28 cellular contexts compared by ENCODE assay signal in genomic region chr20:62246431-62246830, GRCh38. TPM values are rescaled to one million over a fixed set of nuclear protein-coding genes. Genes with fewer than 3 reads are reported as not detected.
DNase-seq lines count a peak whose midpoint lies in the region; ATAC-seq and TF ChIP-seq lines count a peak whose summit lies in the region.
"Had no signal": no experiment of that assay in that cellular context is flagged by ENCODE, and none has a peak within 500 bp of the region (broad histone marks: within the 10 kb centered on the region; RNA-seq: fewer than 3 reads in every experiment).

No MANE protein-coding gene starts in this region.

- H3K9me3 ChIP-seq in heart right ventricle (no peaks in the 10 kb centered on the region), neural progenitor cell (ENCODE audit: low read depth) (no peaks in the 10 kb centered on the region), aorta (ENCODE audit: control insufficient read depth, low read length) (no peaks in the 10 kb centered on the region), suprapubic skin (no peaks in the 10 kb centered on the region)
- H3K9me3 ChIP-seq: sigmoid colon, SK-N-SH, transverse colon had no signal

- TF ChIP-seq CTCF in heart right ventricle (IDR thresholded peaks at IDR 0.05) (no peak), neural progenitor cell (IDR thresholded peaks at IDR 0.05) (no peak), suprapubic skin (IDR thresholded peaks at IDR 0.05) (no peak)

- H3K4me3 Mint-ChIP-seq in activated naive CD8-positive, alpha-beta T cell: no peak overlapping the region
- no peak overlapping the region for H3K4me3 Mint-ChIP-seq in activated naive CD8-positive, alpha-beta T cell treated with anti-CD3 and anti-CD28 coated beads, Interleukin-2, amount 50 U/mL, for 24 hours
- no peak overlapping the region for H3K4me3 Mint-ChIP-seq in neural progenitor cell
- H3K4me3 Mint-ChIP-seq: activated CD4-positive, alpha-beta memory T cell treated with anti-CD3 and anti-CD28 coated beads for 36 hours; CD4-positive, CD25-positive, alpha-beta regulatory T cell; T-helper 1 cell treated with Interleukin-12 subunit alpha and Interleukin-12 subunit beta and Interleukin-4 antibody, amounts not matched to agents 30 μg/mL and 1 μg/mL, for 36 hours had no signal

- no peaks in the 10 kb centered on the region for H3F3A ChIP-seq in neural progenitor cell (ENCODE audit: low read depth)

- DNase-seq in activated naive CD8-positive, alpha-beta T cell treated with anti-CD3 and anti-CD28 coated beads, Interleukin-2, amount 50 U/mL, for 24 hours: no peak
- DNase-seq in heart right ventricle (no peak), neural progenitor cell (ENCODE audit: low spot score) (no peak), aorta (no peak), H4 (ENCODE audit: low spot score) (no peak), suprapubic skin (ENCODE audit: low spot score in 2 of 2) (no peak)
- DNase-seq: activated CD4-positive, alpha-beta memory T cell treated with anti-CD3 and anti-CD28 coated beads for 36 hours; activated CD4-positive, CD25-positive, alpha-beta regulatory T cell treated with anti-CD3 and anti-CD28 coated beads, Interleukin-2, amount 50 U/mL, for 72 hours; activated naive CD4-positive, alpha-beta T cell; Calu3; CD4-positive, CD25-positive, alpha-beta regulatory T cell; DMS79; NCI-H1092 treated with DMSO at 0.1 percent for 48 hours; NCI-H1930; NCI-H526; OCI-M1; sigmoid colon; SK-N-SH; stimulated activated CD4-positive, alpha-beta T cell treated with anti-CD3 and anti-CD28 coated beads, Interleukin-4, amount 100 ng/mL, for 1 hour; transverse colon had no signal

- 75 to 77% methylated on average over 8 of the region's 8 CpGs for WGBS in heart right ventricle, 2 donors
- WGBS in aorta, 2 donors: 50 to 60% methylated on average over 8 of the region's 8 CpGs
- 70% methylated on average over 7 of the region's 8 CpGs for WGBS in suprapubic skin

- H3K79me2 ChIP-seq in neural progenitor cell (ENCODE audit: low read depth): peaks cover 93% of the 10 kb centered on the region

- H3K27me3 ChIP-seq in heart right ventricle: no peaks in the 10 kb centered on the region
- H3K27me3 ChIP-seq in neural progenitor cell: no peaks in the 10 kb centered on the region
- H3K27me3 ChIP-seq in aorta (ENCODE audit: control insufficient read depth in 1 of 2, insufficient read depth in 2 of 2, low read length in 1 of 2): no peaks in the 10 kb centered on the region
- no peaks in the 10 kb centered on the region for H3K27me3 ChIP-seq in suprapubic skin
- H3K27me3 ChIP-seq: hepatocyte, sigmoid colon, transverse colon had no signal

- no peak overlapping the region for H3K4me2 ChIP-seq in neural progenitor cell
- H3K4me2 ChIP-seq: hepatocyte, SK-N-SH had no signal

- H4K20me1 ChIP-seq in neural progenitor cell (ENCODE audit: low read depth): peaks cover 97% of the 10 kb centered on the region

- TF ChIP-seq POLR2A in suprapubic skin (IDR thresholded peaks at IDR 0.05): no peak

- H3K27ac ChIP-seq in heart right ventricle: peak overlapping the region in 8 of 10 donors; percentile 58 to 94 (median 72)
- H3K27ac ChIP-seq in neural progenitor cell: no peak overlapping the region
- peak overlapping the region; percentile 11 to 71 for H3K27ac ChIP-seq in aorta (ENCODE audit: low read depth in 1 of 2, low read length in 2 of 2)
- H3K27ac ChIP-seq in suprapubic skin: no peak overlapping the region
- H3K27ac ChIP-seq: 22Rv1, hepatocyte, sigmoid colon, transverse colon had no signal

- H3K4me1 Mint-ChIP-seq in activated naive CD8-positive, alpha-beta T cell (ENCODE audit: low read depth): peaks cover 35% of the 10 kb centered on the region
- H3K4me1 Mint-ChIP-seq in activated naive CD8-positive, alpha-beta T cell treated with anti-CD3 and anti-CD28 coated beads, Interleukin-2, amount 50 U/mL, for 24 hours: peaks cover 21% of the 10 kb centered on the region
- peaks cover 19% of the 10 kb centered on the region for H3K4me1 Mint-ChIP-seq in neural progenitor cell

- H3K9ac ChIP-seq in neural progenitor cell: no peak overlapping the region
- H3K9ac ChIP-seq: SK-N-SH had no signal

- H3K27me3 Mint-ChIP-seq in activated naive CD8-positive, alpha-beta T cell: no peaks in the 10 kb centered on the region
- H3K27me3 Mint-ChIP-seq in activated naive CD8-positive, alpha-beta T cell treated with anti-CD3 and anti-CD28 coated beads, Interleukin-2, amount 50 U/mL, for 24 hours: no peaks in the 10 kb centered on the region
- peaks cover 4% of the 10 kb centered on the region for H3K27me3 Mint-ChIP-seq in neural progenitor cell (ENCODE audit: insufficient read depth, low read depth)
- H3K27me3 Mint-ChIP-seq: activated CD4-positive, alpha-beta memory T cell treated with anti-CD3 and anti-CD28 coated beads for 36 hours; CD4-positive, CD25-positive, alpha-beta regulatory T cell; progenitor cell of endocrine pancreas had no signal

- H3K4me3 ChIP-seq in heart right ventricle (no peak overlapping the region), neural progenitor cell (no peak overlapping the region), aorta (ENCODE audit: low read length in 2 of 2) (no peak overlapping the region), suprapubic skin (no peak overlapping the region)
- H3K4me3 ChIP-seq: hepatocyte, sigmoid colon, transverse colon had no signal

- peak overlapping the region; percentile 10 for H3K27ac Mint-ChIP-seq in activated naive CD8-positive, alpha-beta T cell
- H3K27ac Mint-ChIP-seq in activated naive CD8-positive, alpha-beta T cell treated with anti-CD3 and anti-CD28 coated beads, Interleukin-2, amount 50 U/mL, for 24 hours: no peak overlapping the region
- H3K27ac Mint-ChIP-seq in neural progenitor cell: peak overlapping the region; percentile 62
- H3K27ac Mint-ChIP-seq: activated CD4-positive, alpha-beta memory T cell treated with anti-CD3 and anti-CD28 coated beads for 36 hours; CD4-positive, CD25-positive, alpha-beta regulatory T cell; progenitor cell of endocrine pancreas; T-helper 1 cell treated with Interleukin-12 subunit alpha and Interleukin-12 subunit beta and Interleukin-4 antibody, amounts not matched to agents 30 μg/mL and 1 μg/mL, for 36 hours had no signal

- H3K4me1 ChIP-seq in heart right ventricle: peaks cover 16 to 85% (median 65%) of the 10 kb centered on the region in 9 donors
- H3K4me1 ChIP-seq in neural progenitor cell: no peaks in the 10 kb centered on the region
- H3K4me1 ChIP-seq in aorta (ENCODE audit: control insufficient read depth in 1 of 2, insufficient read depth in 2 of 2, low read length in 2 of 2): no peaks in the 10 kb centered on the region
- peaks cover 55% of the 10 kb centered on the region for H3K4me1 ChIP-seq in suprapubic skin

- no peak for TF ChIP-seq EP300 in suprapubic skin (IDR thresholded peaks at IDR 0.05)

- no peak for ATAC-seq in activated naive CD8-positive, alpha-beta T cell treated with anti-CD3 and anti-CD28 coated beads, Interleukin-2, amount 50 U/mL, for 24 hours
- peak in 3 of 8 donors; percentile 3 to 43 (median 28) for ATAC-seq in heart right ventricle
- ATAC-seq in aorta (ENCODE audit: low FRiP score): no peak
- ATAC-seq in HG03378 (IDR thresholded peaks at IDR 0.05; ENCODE audit: unreplicated experiment): no peak

- H2AFZ ChIP-seq in neural progenitor cell (replicated peaks): no peak overlapping the region
- H2AFZ ChIP-seq: hepatocyte had no signal

- H3K36me3 ChIP-seq in heart right ventricle (peaks cover 0 to 21% (median 0%) of the 10 kb centered on the region in 9 donors), neural progenitor cell (no peaks in the 10 kb centered on the region), aorta (ENCODE audit: control insufficient read depth in 1 of 2, insufficient read depth in 2 of 2, low read length in 1 of 2) (peaks cover 0 to 3% of the 10 kb centered on the region in 2 donors), suprapubic skin (peaks cover 2% of the 10 kb centered on the region)
- H3K36me3 ChIP-seq: transverse colon had no signal

- no peaks in the 10 kb centered on the region for H3K36me3 Mint-ChIP-seq in activated naive CD8-positive, alpha-beta T cell
- peaks cover 3% of the 10 kb centered on the region for H3K36me3 Mint-ChIP-seq in activated naive CD8-positive, alpha-beta T cell treated with anti-CD3 and anti-CD28 coated beads, Interleukin-2, amount 50 U/mL, for 24 hours (ENCODE audit: low read depth)
- H3K36me3 Mint-ChIP-seq in neural progenitor cell: peaks cover 7% of the 10 kb centered on the region
- H3K36me3 Mint-ChIP-seq: activated CD4-positive, alpha-beta memory T cell treated with anti-CD3 and anti-CD28 coated beads for 36 hours had no signal

- intact Hi-C loops in heart right ventricle (cut with DNase I) (no loop called here), aorta (cut with DNase I) (no loop called here)

- H3K9me3 Mint-ChIP-seq in activated naive CD8-positive, alpha-beta T cell (ENCODE audit: low read depth): no peaks in the 10 kb centered on the region
- H3K9me3 Mint-ChIP-seq in activated naive CD8-positive, alpha-beta T cell treated with anti-CD3 and anti-CD28 coated beads, Interleukin-2, amount 50 U/mL, for 24 hours: no peaks in the 10 kb centered on the region
- no peaks in the 10 kb centered on the region for H3K9me3 Mint-ChIP-seq in neural progenitor cell
- H3K9me3 Mint-ChIP-seq: activated CD4-positive, alpha-beta memory T cell treated with anti-CD3 and anti-CD28 coated beads for 36 hours; CD4-positive, CD25-positive, alpha-beta regulatory T cell; T-helper 1 cell treated with Interleukin-12 subunit alpha and Interleukin-12 subunit beta and Interleukin-4 antibody, amounts not matched to agents 30 μg/mL and 1 μg/mL, for 36 hours had no signal

RNA-seq across cellular contexts. Expression of gene OSBPL2, which starts 8.1 kb away (rescaled TPM):
- 10 to 100 TPM; 35.4 to 55.7 (median 41.7) TPM for total RNA-seq in heart right ventricle
- 10 to 100 TPM; 12.6 to 30.3 TPM for polyA plus RNA-seq in heart right ventricle
- total RNA-seq in neural progenitor cell (ENCODE audit: low replicate concordance): 28.4 and 35.7 TPM in 2 replicates
- total RNA-seq in aorta: 10 to 100 TPM; 58.0 to 71.3 TPM
- polyA plus RNA-seq in aorta: 10 to 100 TPM; 16.2 to 27.8 TPM
- total RNA-seq in H4 (2014; rRNA removed; shearing (Covaris generic)): 12.5 and 17.7 TPM in 2 replicates
- 100 to 1,000 TPM in 1 of 4 donors, 10 to 100 TPM in 3; 78.1 to 132 (median 84.0) TPM for total RNA-seq in suprapubic skin

RNA-seq across cellular contexts. Expression of gene HRH3, which starts 26.4 kb away (rescaled TPM):
- total RNA-seq in heart right ventricle: not detected
- polyA plus RNA-seq in heart right ventricle: not detected
- 0.09 and 1.7 TPM in 2 replicates for total RNA-seq in neural progenitor cell (ENCODE audit: low replicate concordance)
- not detected for total RNA-seq in aorta
- polyA plus RNA-seq in aorta: not detected
- not detected in 2 replicates for total RNA-seq in H4 (2014; rRNA removed; shearing (Covaris generic))
- not detected for total RNA-seq in suprapubic skin
- total RNA-seq: activated CD4-positive, alpha-beta memory T cell treated with anti-CD3 and anti-CD28 coated beads for 36 hours; bronchial epithelial cell; Calu3; CD4-positive, CD25-positive, alpha-beta regulatory T cell; endothelial cell of umbilical vein; hepatocyte; sigmoid colon; transverse colon had no signal
- polyA plus RNA-seq: CD4-positive, CD25-positive, alpha-beta regulatory T cell; endothelial cell of umbilical vein; hepatocyte; sigmoid colon had no signal

RNA-seq across cellular contexts. Expression of gene ADRM1, which starts 56.4 kb away (rescaled TPM):
- total RNA-seq in heart right ventricle (10 to 100 TPM; 67.7 to 97.0 (median 73.2) TPM), neural progenitor cell (ENCODE audit: low replicate concordance) (52.3 and 96.3 TPM in 2 replicates), aorta (10 to 100 TPM; 56.1 to 61.8 TPM), suprapubic skin (100 to 1,000 TPM in 3 of 4 donors, 10 to 100 TPM in 1; 84.7 to 155 (median 146) TPM)
- polyA plus RNA-seq in heart right ventricle (100 to 1,000 TPM in 1 of 2 donors, 10 to 100 TPM in 1; 81.9 to 192 TPM), aorta (10 to 100 TPM; 41.4 to 80.9 TPM)
- total RNA-seq in H4 (2014; rRNA removed; shearing (Covaris generic)): 180 and 203 TPM in 2 replicates

Comparison
In these comparisons a context has a peak if more than half of its experiments do, and no peak if none do; other contexts are left out.
1. H3K27ac ChIP-seq: peak in heart right ventricle (8 of 10) and aorta (2 of 2); none in neural progenitor cell (single experiment) and suprapubic skin (single experiment).